ENCODE assay signal across 1 cellular context in the genomic region with DNA sequence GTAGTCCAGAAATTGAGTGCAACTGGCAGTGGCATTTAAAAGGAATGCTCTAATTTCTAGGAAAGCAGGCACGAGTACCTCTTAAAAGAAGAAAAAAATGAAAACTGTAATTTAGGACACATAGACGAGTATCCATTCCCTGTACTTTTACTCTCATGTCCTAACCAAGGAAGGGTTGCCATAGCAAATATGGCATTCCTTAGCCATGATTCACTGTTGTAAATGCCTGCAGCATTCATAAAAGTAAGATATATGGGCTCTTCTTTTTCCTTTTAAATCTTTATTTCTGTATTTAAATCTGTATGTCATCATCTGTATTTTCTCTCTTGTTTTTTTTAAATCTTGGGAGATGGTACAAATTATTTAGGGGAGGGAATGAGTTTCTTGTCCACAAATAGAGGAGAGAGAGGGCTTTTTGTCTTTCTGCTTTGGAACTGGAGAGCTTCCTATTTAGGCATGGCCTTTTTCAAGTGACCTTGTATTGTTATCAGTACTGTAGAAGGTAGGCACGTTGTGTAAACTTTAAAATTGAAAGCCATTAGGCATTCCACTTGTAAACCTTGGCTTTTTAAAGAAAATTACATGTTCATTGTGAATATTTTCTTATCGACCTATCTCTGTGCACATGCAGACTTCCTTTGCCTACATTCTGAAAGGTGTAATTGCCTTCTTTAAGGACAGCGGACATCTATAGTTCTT.
A peak's percentile ranks its signal among the peaks of the same experiment; 100 is the strongest.
TF ChIP-seq lines count a peak whose summit lies in the region.

No MANE protein-coding gene starts in this region.

TF ChIP-seq in HepG2, 621 proteins besides CTCF, POLR2A, EP300 and RAD21 (continued from another document and continues in another):
- TF ChIP-seq, protein P1, sequence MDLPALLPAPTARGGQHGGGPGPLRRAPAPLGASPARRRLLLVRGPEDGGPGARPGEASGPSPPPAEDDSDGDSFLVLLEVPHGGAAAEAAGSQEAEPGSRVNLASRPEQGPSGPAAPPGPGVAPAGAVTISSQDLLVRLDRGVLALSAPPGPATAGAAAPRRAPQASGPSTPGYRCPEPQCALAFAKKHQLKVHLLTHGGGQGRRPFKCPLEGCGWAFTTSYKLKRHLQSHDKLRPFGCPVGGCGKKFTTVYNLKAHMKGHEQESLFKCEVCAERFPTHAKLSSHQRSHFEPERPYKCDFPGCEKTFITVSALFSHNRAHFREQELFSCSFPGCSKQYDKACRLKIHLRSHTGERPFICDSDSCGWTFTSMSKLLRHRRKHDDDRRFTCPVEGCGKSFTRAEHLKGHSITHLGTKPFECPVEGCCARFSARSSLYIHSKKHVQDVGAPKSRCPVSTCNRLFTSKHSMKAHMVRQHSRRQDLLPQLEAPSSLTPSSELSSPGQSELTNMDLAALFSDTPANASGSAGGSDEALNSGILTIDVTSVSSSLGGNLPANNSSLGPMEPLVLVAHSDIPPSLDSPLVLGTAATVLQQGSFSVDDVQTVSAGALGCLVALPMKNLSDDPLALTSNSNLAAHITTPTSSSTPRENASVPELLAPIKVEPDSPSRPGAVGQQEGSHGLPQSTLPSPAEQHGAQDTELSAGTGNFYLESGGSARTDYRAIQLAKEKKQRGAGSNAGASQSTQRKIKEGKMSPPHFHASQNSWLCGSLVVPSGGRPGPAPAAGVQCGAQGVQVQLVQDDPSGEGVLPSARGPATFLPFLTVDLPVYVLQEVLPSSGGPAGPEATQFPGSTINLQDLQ (CRISPR knock-in tag; IDR thresholded peaks at IDR 0.05) = no peak
- TF ChIP-seq, protein P2, sequence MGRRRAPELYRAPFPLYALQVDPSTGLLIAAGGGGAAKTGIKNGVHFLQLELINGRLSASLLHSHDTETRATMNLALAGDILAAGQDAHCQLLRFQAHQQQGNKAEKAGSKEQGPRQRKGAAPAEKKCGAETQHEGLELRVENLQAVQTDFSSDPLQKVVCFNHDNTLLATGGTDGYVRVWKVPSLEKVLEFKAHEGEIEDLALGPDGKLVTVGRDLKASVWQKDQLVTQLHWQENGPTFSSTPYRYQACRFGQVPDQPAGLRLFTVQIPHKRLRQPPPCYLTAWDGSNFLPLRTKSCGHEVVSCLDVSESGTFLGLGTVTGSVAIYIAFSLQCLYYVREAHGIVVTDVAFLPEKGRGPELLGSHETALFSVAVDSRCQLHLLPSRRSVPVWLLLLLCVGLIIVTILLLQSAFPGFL (CRISPR knock-in tag; IDR thresholded peaks at IDR 0.05) = no peak
- TF ChIP-seq, protein P3, sequence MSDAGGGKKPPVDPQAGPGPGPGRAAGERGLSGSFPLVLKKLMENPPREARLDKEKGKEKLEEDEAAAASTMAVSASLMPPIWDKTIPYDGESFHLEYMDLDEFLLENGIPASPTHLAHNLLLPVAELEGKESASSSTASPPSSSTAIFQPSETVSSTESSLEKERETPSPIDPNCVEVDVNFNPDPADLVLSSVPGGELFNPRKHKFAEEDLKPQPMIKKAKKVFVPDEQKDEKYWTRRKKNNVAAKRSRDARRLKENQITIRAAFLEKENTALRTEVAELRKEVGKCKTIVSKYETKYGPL (CRISPR knock-in tag; IDR thresholded peaks at IDR 0.05) = no peak
- TF ChIP-seq, protein P4, sequence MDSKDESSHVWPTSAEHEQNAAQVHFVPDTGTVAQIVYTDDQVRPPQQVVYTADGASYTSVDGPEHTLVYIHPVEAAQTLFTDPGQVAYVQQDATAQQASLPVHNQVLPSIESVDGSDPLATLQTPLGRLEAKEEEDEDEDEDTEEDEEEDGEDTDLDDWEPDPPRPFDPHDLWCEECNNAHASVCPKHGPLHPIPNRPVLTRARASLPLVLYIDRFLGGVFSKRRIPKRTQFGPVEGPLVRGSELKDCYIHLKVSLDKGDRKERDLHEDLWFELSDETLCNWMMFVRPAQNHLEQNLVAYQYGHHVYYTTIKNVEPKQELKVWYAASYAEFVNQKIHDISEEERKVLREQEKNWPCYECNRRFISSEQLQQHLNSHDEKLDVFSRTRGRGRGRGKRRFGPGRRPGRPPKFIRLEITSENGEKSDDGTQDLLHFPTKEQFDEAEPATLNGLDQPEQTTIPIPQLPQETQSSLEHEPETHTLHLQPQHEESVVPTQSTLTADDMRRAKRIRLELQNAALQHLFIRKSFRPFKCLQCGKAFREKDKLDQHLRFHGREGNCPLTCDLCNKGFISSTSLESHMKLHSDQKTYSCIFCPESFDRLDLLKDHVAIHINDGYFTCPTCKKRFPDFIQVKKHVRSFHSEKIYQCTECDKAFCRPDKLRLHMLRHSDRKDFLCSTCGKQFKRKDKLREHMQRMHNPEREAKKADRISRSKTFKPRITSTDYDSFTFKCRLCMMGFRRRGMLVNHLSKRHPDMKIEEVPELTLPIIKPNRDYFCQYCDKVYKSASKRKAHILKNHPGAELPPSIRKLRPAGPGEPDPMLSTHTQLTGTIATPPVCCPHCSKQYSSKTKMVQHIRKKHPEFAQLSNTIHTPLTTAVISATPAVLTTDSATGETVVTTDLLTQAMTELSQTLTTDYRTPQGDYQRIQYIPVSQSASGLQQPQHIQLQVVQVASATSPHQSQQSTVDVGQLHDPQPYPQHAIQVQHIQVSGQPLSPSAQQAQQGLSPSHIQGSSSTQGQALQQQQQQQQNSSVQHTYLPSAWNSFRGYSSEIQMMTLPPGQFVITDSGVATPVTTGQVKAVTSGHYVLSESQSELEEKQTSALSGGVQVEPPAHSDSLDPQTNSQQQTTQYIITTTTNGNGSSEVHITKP (CRISPR knock-in tag; IDR thresholded peaks at IDR 0.05; ENCODE audit: low read depth) = no peak
- no peak; the same call in 1 of the 2 replicates for TF ChIP-seq SMAD3 (CRISPR knock-in tag; IDR thresholded peaks at IDR 0.05)
- no peak for TF ChIP-seq MEIS1 (CRISPR knock-in tag; IDR thresholded peaks at IDR 0.05; ENCODE audit: borderline replicate concordance)
- TF ChIP-seq RFX1 (IDR thresholded peaks at IDR 0.05) = peak; percentile 84
- no peak for TF ChIP-seq KAT2B (IDR thresholded peaks at IDR 0.05; ENCODE audit: borderline replicate concordance, low read depth, low read length)
- no peak for TF ChIP-seq ZNF678 (CRISPR knock-in tag; IDR thresholded peaks at IDR 0.05)
- no peak for TF ChIP-seq POGZ (CRISPR knock-in tag; IDR thresholded peaks at IDR 0.05)
- TF ChIP-seq LCORL (IDR thresholded peaks at IDR 0.05) = peak; percentile 7; the same call in 1 of the 2 replicates
- no peak for TF ChIP-seq LCORL (CRISPR knock-in tag; IDR thresholded peaks at IDR 0.05)
- TF ChIP-seq, protein P5, sequence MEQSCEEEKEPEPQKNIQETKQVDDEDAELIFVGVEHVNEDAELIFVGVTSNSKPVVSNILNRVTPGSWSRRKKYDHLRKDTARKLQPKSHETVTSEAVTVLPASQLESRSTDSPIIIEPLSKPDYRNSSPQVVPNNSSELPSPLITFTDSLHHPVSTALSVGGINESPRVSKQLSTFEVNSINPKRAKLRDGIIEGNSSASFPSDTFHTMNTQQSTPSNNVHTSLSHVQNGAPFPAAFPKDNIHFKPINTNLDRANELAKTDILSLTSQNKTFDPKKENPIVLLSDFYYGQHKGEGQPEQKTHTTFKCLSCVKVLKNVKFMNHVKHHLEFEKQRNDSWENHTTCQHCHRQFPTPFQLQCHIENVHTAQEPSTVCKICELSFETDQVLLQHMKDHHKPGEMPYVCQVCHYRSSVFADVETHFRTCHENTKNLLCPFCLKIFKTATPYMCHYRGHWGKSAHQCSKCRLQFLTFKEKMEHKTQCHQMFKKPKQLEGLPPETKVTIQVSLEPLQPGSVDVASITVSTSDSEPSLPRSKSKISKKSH (CRISPR knock-in tag; IDR thresholded peaks at IDR 0.05; ENCODE audit: borderline replicate concordance) = no peak
- TF ChIP-seq NFYB (CRISPR knock-in tag; IDR thresholded peaks at IDR 0.05) = no peak
- TF ChIP-seq, protein P6, sequence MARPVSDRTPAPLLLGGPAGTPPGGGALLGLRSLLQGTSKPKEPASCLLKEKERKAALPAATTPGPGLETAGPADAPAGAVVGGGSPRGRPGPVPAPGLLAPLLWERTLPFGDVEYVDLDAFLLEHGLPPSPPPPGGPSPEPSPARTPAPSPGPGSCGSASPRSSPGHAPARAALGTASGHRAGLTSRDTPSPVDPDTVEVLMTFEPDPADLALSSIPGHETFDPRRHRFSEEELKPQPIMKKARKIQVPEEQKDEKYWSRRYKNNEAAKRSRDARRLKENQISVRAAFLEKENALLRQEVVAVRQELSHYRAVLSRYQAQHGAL (CRISPR knock-in tag; IDR thresholded peaks at IDR 0.05; ENCODE audit: not compliant biosample characterization) = no peak
- TF ChIP-seq ZC3H4 (CRISPR knock-in tag; IDR thresholded peaks at IDR 0.05; ENCODE audit: borderline replicate concordance) = no peak
- no peak for TF ChIP-seq RBFOX2 (IDR thresholded peaks at IDR 0.05; ENCODE audit: low read depth, low read length)
- no peak for TF ChIP-seq ZNF20 (CRISPR knock-in tag; IDR thresholded peaks at IDR 0.05)
- TF ChIP-seq, protein P7, sequence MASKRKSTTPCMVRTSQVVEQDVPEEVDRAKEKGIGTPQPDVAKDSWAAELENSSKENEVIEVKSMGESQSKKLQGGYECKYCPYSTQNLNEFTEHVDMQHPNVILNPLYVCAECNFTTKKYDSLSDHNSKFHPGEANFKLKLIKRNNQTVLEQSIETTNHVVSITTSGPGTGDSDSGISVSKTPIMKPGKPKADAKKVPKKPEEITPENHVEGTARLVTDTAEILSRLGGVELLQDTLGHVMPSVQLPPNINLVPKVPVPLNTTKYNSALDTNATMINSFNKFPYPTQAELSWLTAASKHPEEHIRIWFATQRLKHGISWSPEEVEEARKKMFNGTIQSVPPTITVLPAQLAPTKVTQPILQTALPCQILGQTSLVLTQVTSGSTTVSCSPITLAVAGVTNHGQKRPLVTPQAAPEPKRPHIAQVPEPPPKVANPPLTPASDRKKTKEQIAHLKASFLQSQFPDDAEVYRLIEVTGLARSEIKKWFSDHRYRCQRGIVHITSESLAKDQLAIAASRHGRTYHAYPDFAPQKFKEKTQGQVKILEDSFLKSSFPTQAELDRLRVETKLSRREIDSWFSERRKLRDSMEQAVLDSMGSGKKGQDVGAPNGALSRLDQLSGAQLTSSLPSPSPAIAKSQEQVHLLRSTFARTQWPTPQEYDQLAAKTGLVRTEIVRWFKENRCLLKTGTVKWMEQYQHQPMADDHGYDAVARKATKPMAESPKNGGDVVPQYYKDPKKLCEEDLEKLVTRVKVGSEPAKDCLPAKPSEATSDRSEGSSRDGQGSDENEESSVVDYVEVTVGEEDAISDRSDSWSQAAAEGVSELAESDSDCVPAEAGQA (IDR thresholded peaks at IDR 0.05; ENCODE audit: low read depth) = no peak
- TF ChIP-seq, protein P7 (CRISPR knock-in tag; IDR thresholded peaks at IDR 0.05; ENCODE audit: borderline replicate concordance) = no peak
- TF ChIP-seq, protein P8, sequence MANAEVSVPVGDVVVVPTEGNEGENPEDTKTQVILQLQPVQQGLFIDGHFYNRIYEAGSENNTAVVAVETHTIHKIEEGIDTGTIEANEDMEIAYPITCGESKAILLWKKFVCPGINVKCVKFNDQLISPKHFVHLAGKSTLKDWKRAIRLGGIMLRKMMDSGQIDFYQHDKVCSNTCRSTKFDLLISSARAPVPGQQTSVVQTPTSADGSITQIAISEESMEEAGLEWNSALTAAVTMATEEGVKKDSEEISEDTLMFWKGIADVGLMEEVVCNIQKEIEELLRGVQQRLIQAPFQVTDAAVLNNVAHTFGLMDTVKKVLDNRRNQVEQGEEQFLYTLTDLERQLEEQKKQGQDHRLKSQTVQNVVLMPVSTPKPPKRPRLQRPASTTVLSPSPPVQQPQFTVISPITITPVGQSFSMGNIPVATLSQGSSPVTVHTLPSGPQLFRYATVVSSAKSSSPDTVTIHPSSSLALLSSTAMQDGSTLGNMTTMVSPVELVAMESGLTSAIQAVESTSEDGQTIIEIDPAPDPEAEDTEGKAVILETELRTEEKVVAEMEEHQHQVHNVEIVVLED (CRISPR knock-in tag; IDR thresholded peaks at IDR 0.05; ENCODE audit: borderline replicate concordance) = no peak
- no peak for TF ChIP-seq STAT5B (CRISPR knock-in tag; IDR thresholded peaks at IDR 0.05)
- no peak for TF ChIP-seq FOXP1 (IDR thresholded peaks at IDR 0.05)
- peak; percentile 57; the same call in 1 of the 2 replicates for TF ChIP-seq FOXP1 (CRISPR knock-in tag; IDR thresholded peaks at IDR 0.05)
- TF ChIP-seq ELF4 (CRISPR knock-in tag; IDR thresholded peaks at IDR 0.05; ENCODE audit: borderline replicate concordance) = no peak
- TF ChIP-seq, protein P9, sequence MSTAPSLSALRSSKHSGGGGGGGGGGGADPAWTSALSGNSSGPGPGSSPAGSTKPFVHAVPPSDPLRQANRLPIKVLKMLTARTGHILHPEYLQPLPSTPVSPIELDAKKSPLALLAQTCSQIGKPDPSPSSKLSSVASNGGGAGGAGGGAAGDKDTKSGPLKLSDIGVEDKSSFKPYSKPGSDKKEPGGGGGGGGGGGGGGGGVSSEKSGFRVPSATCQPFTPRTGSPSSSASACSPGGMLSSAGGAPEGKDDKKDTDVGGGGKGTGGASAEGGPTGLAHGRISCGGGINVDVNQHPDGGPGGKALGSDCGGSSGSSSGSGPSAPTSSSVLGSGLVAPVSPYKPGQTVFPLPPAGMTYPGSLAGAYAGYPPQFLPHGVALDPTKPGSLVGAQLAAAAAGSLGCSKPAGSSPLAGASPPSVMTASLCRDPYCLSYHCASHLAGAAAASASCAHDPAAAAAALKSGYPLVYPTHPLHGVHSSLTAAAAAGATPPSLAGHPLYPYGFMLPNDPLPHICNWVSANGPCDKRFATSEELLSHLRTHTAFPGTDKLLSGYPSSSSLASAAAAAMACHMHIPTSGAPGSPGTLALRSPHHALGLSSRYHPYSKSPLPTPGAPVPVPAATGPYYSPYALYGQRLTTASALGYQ (CRISPR knock-in tag; IDR thresholded peaks at IDR 0.05) = peak; percentile 62
- peak; percentile 18; the same call in 1 of the 2 replicates for TF ChIP-seq ELF3 (CRISPR knock-in tag; IDR thresholded peaks at IDR 0.05)
